8 cellular contexts compared by ENCODE assay signal in the genomic region with DNA sequence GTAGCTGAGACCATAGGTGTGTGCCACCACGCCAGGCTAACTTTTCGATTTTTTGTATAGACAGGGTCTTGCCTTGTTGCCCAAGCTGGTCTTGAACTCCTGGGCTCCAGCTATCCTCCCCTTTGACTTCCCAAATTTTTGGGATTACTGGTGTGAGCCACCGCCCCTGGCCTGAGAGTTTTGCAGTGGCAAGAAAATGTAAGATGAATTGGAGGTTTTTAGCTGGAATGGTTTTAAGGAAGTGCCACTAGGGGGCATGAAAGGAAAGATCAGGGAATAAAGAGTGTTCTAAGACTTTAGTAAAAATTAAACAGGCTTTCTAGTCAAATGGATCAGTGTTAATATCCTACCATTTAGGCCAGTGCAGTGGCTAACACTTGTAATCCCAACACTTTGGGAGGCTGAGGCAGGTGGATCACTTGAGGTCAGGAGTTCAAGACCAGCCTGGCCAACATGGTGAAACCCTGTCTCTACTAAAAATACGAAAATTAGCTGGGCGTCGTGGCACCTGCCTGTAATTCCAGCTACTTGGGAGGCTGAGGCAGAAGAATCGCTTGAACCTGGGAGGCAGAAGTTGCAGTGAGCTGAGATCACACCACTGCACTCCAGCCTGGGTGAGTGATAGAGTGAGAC. TPM values are rescaled to one million over a fixed set of nuclear protein-coding genes. Genes with fewer than 3 reads are reported as not detected.
DNase-seq lines count a peak whose midpoint lies in the region; ATAC-seq, FAIRE-seq and TF ChIP-seq lines count a peak whose summit lies in the region.
"Not testable (repeated sequence)": the region's sequence is repeated elsewhere in the genome, so short reads cannot be mapped to it uniquely, and the experiment has no call there.

No MANE protein-coding gene starts in this region.

- H3K9me3 ChIP-seq in HepG2 (ENCODE audit: low read length); sigmoid colon: not testable (repeated sequence)

- H2AFZ ChIP-seq in HepG2 (ENCODE audit: low read length) = not testable (repeated sequence)

- H3K27ac ChIP-seq in HepG2 (ENCODE audit: extremely low read length, insufficient read depth, low read length); sigmoid colon: not testable (repeated sequence)

- CTCF ChIA-PET in GM10248 (lab: Yijun Ruan, JAX) = interaction anchor here (0.8 to 2.6 kb wide), 17 partner anchors 8 to 155 kb away, joined by 3 to 20 read pairs (median 4); a partner anchor contains a TSS
- CTCF ChIA-PET in HepG2 (lab: Yijun Ruan, JAX; ENCODE audit: low intra/inter-chr PET ratio, low total read pairs) = interaction anchor here (2.0 kb wide), 1 partner anchor 146 kb away, joined by 12 read pairs; no protein-coding TSS in a partner anchor

- H3K4me2 ChIP-seq in HepG2 (ENCODE audit: low read depth, low read length) = not testable (repeated sequence)

- not testable (repeated sequence) for TF ChIP-seq EP300 in HepG2 (IDR thresholded peaks at IDR 0.05; ENCODE audit: low read depth in 2 of 2, low read length in 2 of 2); HepG2 (CRISPR knock-in tag; IDR thresholded peaks at IDR 0.05; ENCODE audit: borderline replicate concordance); sigmoid colon (IDR thresholded peaks at IDR 0.05)

- not testable (repeated sequence) for H4K20me1 ChIP-seq in HepG2 (ENCODE audit: insufficient read depth, low read length)

- in situ Hi-C loops in HepG2 (cut with HindIII; ENCODE audit: extremely low pct_ligation_motif_present, low pct_unique_long_range_greater_than_20kb) = loop anchor here (5.0 kb wide), 1 partner anchor 148 kb away; no protein-coding TSS in a partner anchor

- ATAC-seq in HepG2 = peak; percentile 49; the same call in 2 of the 3 replicates

- not testable (repeated sequence) for FAIRE-seq in HepG2 (lab: Jason Lieb, UNC)

- H3K27me3 ChIP-seq in HepG2 (ENCODE audit: control insufficient read depth in 1 of 2, insufficient read depth in 2 of 2, low read length in 2 of 2); sigmoid colon: not testable (repeated sequence)

- not testable (repeated sequence) for BruUV-seq in HepG2 (replicated peaks; lab: Mats Ljungman, UMichigan)

- not testable (repeated sequence) for TF ChIP-seq POLR2A in HepG2 (IDR thresholded peaks at IDR 0.05; ENCODE audit: insufficient read depth in 1 of 2, low read depth in 2 of 2, low read length in 2 of 2); sigmoid colon (IDR thresholded peaks at IDR 0.05)

- not testable (repeated sequence) for H3K79me2 ChIP-seq in HepG2 (ENCODE audit: insufficient read depth, low read length)

- H3K9ac ChIP-seq in HepG2 (ENCODE audit: insufficient read depth, low read depth, low read length) = not testable (repeated sequence)

- intact Hi-C loops in HepG2 (cut with micrococcal nuclease; ENCODE audit: unreplicated experiment) = loop anchor here (1.0 kb wide), 2 partner anchors 146 to 150 kb away; no protein-coding TSS in a partner anchor
- intact Hi-C loops in sigmoid colon (cut with DNase I) = not testable (repeated sequence)

- H3K4me1 ChIP-seq in HepG2 (ENCODE audit: insufficient read depth, low read length); sigmoid colon: not testable (repeated sequence)

- POLR2A ChIA-PET in GM10248 (lab: Yijun Ruan, JAX); HepG2 (lab: Yijun Ruan, JAX): not testable (repeated sequence)

- peak; percentile 75 for TF ChIP-seq CTCF in AG10803 (conservative IDR thresholded peaks at IDR 0.05; ENCODE audit: low read length)
- peak; percentile 46 for TF ChIP-seq CTCF in GM10248 (IDR thresholded peaks at IDR 0.05; ENCODE audit: control extremely low read depth, extremely low read depth, low read depth, missing control alignments)
- TF ChIP-seq CTCF in LNCaP clone FGC (IDR thresholded peaks at IDR 0.05; ENCODE audit: control insufficient read depth, extremely low read depth, insufficient read depth) = peak; percentile 67
- peak; percentile 71 for TF ChIP-seq CTCF in fibroblast of mammary gland (conservative IDR thresholded peaks at IDR 0.05; ENCODE audit: control insufficient read depth, insufficient read depth, low read depth, low read length)
- peak; percentile 56 for TF ChIP-seq CTCF in HepG2 (CRISPR knock-in tag; IDR thresholded peaks at IDR 0.05)
- TF ChIP-seq CTCF in sigmoid colon (IDR thresholded peaks at IDR 0.05) = peak in 3 of 4 experiments; percentile 36 to 50 (median 37)

- not testable (repeated sequence) for TF ChIP-seq RAD21 in HepG2 (CRISPR knock-in tag; IDR thresholded peaks at IDR 0.05)

- WGBS in HepG2 (ENCODE audit: low lambda C conversion rate) = 59% methylated on average over 7 of the region's 7 CpGs
- 82 to 91% methylated on average over 7 of the region's 7 CpGs for WGBS in sigmoid colon, 2 donors

- H3K4me3 ChIP-seq in AG10803 (ENCODE audit: low read length); LNCaP clone FGC (ENCODE audit: low read depth, low read length); fibroblast of mammary gland (ENCODE audit: control insufficient read depth, low read depth, low read length); HepG2 (replicated peaks in 1 of 3; ENCODE audit: insufficient read depth in 1 of 3, low read depth in 2 of 3, low read length in 3 of 3); sigmoid colon: not testable (repeated sequence)

- H3K36me3 ChIP-seq in HepG2 (replicated peaks in 1 of 2; ENCODE audit: control insufficient read depth in 1 of 2, insufficient read depth in 2 of 2, low read length in 2 of 2); sigmoid colon: not testable (repeated sequence)

- DNase-seq in AG10803 (ENCODE audit: low read depth) (peak; percentile 46), LNCaP clone FGC (ENCODE audit: low read depth) (peak; percentile 18), RKO (ENCODE audit: low spot score) (peak; percentile 68), amniotic stem cell (lab: John Stamatoyannopoulos, UW) (peak; percentile 23), fibroblast of mammary gland (ENCODE audit: low read depth) (peak; percentile 65), HepG2 (ENCODE audit: low spot score) (peak; percentile 34)
- not testable (repeated sequence) for DNase-seq in GM10248 (ENCODE audit: extremely low spot score); sigmoid colon

TF ChIP-seq in HepG2, 621 proteins besides CTCF, POLR2A, EP300 and RAD21:
- peak; percentile 25; the same call in 1 of the 2 replicates for TF ChIP-seq SMC3 (IDR thresholded peaks at IDR 0.05; ENCODE audit: low read length)
- peak; percentile 52 for TF ChIP-seq STAG1 (CRISPR knock-in tag; IDR thresholded peaks at IDR 0.05)

RNA-seq across cellular contexts. Expression of a gene that starts 9.4 kb away (rescaled TPM):
- total RNA-seq in HepG2 (2016; rRNA removed; fragmentation: Illumina TruSeq; extraction: Trizol) (2.0 and 2.7 TPM in 2 replicates), sigmoid colon (1 to 10 TPM; 5.7 to 8.6 (median 7.4) TPM)
- total RNA-seq in HepG2 (2016; cell fraction: cytosol; rRNA removed; fragmentation: Illumina TruSeq; extraction: Trizol; ENCODE audit: low read depth) = 0.30 and 0.35 TPM in 2 replicates
- 1.4 and 2.3 TPM in 2 replicates for total RNA-seq in HepG2 (2016; cell fraction: insoluble cytoplasmic fraction; rRNA removed; fragmentation: Illumina TruSeq; extraction: Trizol)
- total RNA-seq in HepG2 (2016; cell fraction: membrane; rRNA removed; fragmentation: Illumina TruSeq; extraction: Trizol) = 0.76 and 0.77 TPM in 2 replicates
- 1.4 and 2.1 TPM in 2 replicates for total RNA-seq in HepG2 (2016; cell fraction: nucleus; rRNA removed; fragmentation: Illumina TruSeq; extraction: Trizol)
- polyA plus RNA-seq in HepG2 (2011; rRNA removed) (0.50 TPM in 2 replicates), sigmoid colon (1 to 10 TPM; 5.4 to 8.5 (median 7.4) TPM)
- 0.10 and 0.16 TPM in 2 replicates for polyA plus RNA-seq in HepG2 (2011; cell fraction: cytosol; rRNA removed)
- 0.61 and 1.0 TPM in 2 replicates for polyA plus RNA-seq in HepG2 (2011; cell fraction: nucleus; rRNA removed)
- 0.44 TPM in 2 replicates for polyA plus RNA-seq in HepG2 (2012)
- 0.07 and 0.15 TPM in 2 replicates for polyA plus RNA-seq in HepG2 (2016; cell fraction: cytosol; fragmentation: Illumina TruSeq; extraction: Trizol; ENCODE audit: low read depth)
- 1.2 and 1.7 TPM in 2 replicates for polyA plus RNA-seq in HepG2 (2016; cell fraction: insoluble cytoplasmic fraction; fragmentation: Illumina TruSeq; extraction: Trizol; ENCODE audit: low read depth)
- 0.30 and 0.32 TPM in 2 replicates for polyA plus RNA-seq in HepG2 (2016; cell fraction: membrane; fragmentation: Illumina TruSeq; extraction: Trizol; ENCODE audit: low read depth)
- 1.4 and 1.6 TPM in 2 replicates for polyA plus RNA-seq in HepG2 (2016; cell fraction: nucleus; fragmentation: Illumina TruSeq; extraction: Trizol; ENCODE audit: insufficient read depth, low read depth)
- 4.0 and 24.9 TPM in 2 replicates for polyA minus RNA-seq in HepG2 (2011; rRNA and poly(A)+ RNA removed; ENCODE audit: low replicate concordance)
- 0.79 TPM in 1 of 2 replicates, not detected in the other for polyA minus RNA-seq in HepG2 (2011; cell fraction: cytosol; rRNA and poly(A)+ RNA removed)
- polyA minus RNA-seq in HepG2 (2011; cell fraction: nucleus; rRNA and poly(A)+ RNA removed) = 0.64 and 1.7 TPM in 2 replicates
